In genomic region chr19:37778613-37779138, GRCh38 we compare ENCODE assay signal across 1 cellular context.
TF ChIP-seq lines count a peak whose summit lies in the region.

No MANE protein-coding gene starts in this region.

TF ChIP-seq in A549, 52 proteins besides CTCF, POLR2A, EP300 and RAD21 (continued from another document):
- TF ChIP-seq BCL3 (IDR thresholded peaks at IDR 0.05) (no peak), USF2 (IDR thresholded peaks at IDR 0.05) (no peak), REST (IDR thresholded peaks at IDR 0.05) (no peak), ZC3H11A (IDR thresholded peaks at IDR 0.05) (no peak), BHLHE40 (IDR thresholded peaks at IDR 0.05; ENCODE audit: low read depth, low read length) (no peak)
TF ChIP-seq in A549: peak in this region for 0.
